ENCODE assay signal across 8 cellular contexts in genomic region chr3:97793415-97794019, GRCh38. TPM values are rescaled to one million over a fixed set of nuclear protein-coding genes. Genes with fewer than 3 reads are reported as not detected.
DNase-seq lines count a peak whose midpoint lies in the region; ATAC-seq and TF ChIP-seq lines count a peak whose summit lies in the region.

No MANE protein-coding gene starts in this region.

- CTCF ChIA-PET in PC-3 (lab: Charles Lee): no interaction called here

- in situ Hi-C loops in KBM-7 (cut with MboI; ENCODE audit: low pct_unique_long_range_greater_than_20kb, low sequenced_read_pairs): loop anchor here (10.0 kb wide), 1 partner anchor 231 kb away; no protein-coding TSS in a partner anchor

- H3K36me3 ChIP-seq in PC-3 (ENCODE audit: low read depth, low read length): 0 out of 2 replicates have a peak, but pooled peaks cover 2% of the 10 kb centered on the region
- H3K36me3 ChIP-seq in mesendoderm (ENCODE audit: control insufficient read depth, insufficient read depth, low read length): no peaks in the 10 kb centered on the region

- no peaks in the 10 kb centered on the region for H3K79me1 ChIP-seq in mesendoderm (ENCODE audit: low read length)

- no peaks in the 10 kb centered on the region for H3K4me1 ChIP-seq in PC-3 (ENCODE audit: insufficient read depth, low read length)
- H3K4me1 ChIP-seq in mesendoderm (ENCODE audit: control insufficient read depth, low read depth, low read length): no peaks in the 10 kb centered on the region

- no peak overlapping the region for H3K4me3 ChIP-seq in PC-3 (ENCODE audit: low read length)
- H3K4me3 ChIP-seq in mesendoderm (ENCODE audit: low read length): no peak overlapping the region

- H3F3A ChIP-seq in PC-3 (ENCODE audit: low read length, unreplicated experiment): no peaks in the 10 kb centered on the region

- H4K20me1 ChIP-seq in PC-3 (ENCODE audit: low read length): no peaks in the 10 kb centered on the region

- no peaks in the 10 kb centered on the region for H3K36me3 Mint-ChIP-seq in activated naive CD8-positive, alpha-beta T cell treated with anti-CD3 and anti-CD28 coated beads for 36 hours

- H3K79me2 ChIP-seq in PC-3 (ENCODE audit: low read length) (no peaks in the 10 kb centered on the region), mesendoderm (ENCODE audit: control insufficient read depth, insufficient read depth, low read length) (no peaks in the 10 kb centered on the region)

- H3K27ac ChIP-seq in PC-3 (ENCODE audit: low read length) (no peak overlapping the region), mesendoderm (ENCODE audit: low read depth, low read length) (no peak overlapping the region)

- H3K4me1 Mint-ChIP-seq in activated naive CD8-positive, alpha-beta T cell treated with anti-CD3 and anti-CD28 coated beads for 36 hours: no peaks in the 10 kb centered on the region

- H2BK5ac ChIP-seq in mesendoderm (ENCODE audit: low read length): no peak overlapping the region

- no peaks in the 10 kb centered on the region for H3K9me3 ChIP-seq in PC-3 (ENCODE audit: low read length)

- H3K4me2 ChIP-seq in PC-3 (ENCODE audit: low read length) (no peak overlapping the region), mesendoderm (ENCODE audit: low read length) (no peak overlapping the region)

- H2AK5ac ChIP-seq in mesendoderm (ENCODE audit: low read length): no peak overlapping the region

- H2BK15ac ChIP-seq in mesendoderm (replicated peaks; ENCODE audit: low read depth): no peak overlapping the region

- no TSS peak for BruUV-seq in PC-3 (replicated peaks; lab: Mats Ljungman, UMichigan)

- intact Hi-C loops in PC-3 (cut with micrococcal nuclease): loop anchor here (1.0 to 10.0 kb wide), 4 partner anchors 89 to 531 kb away; no protein-coding TSS in a partner anchor

- no peak overlapping the region for H2AFZ ChIP-seq in PC-3 (ENCODE audit: low read length)

- peak; percentile 60 for ATAC-seq in PC-3

- no peaks in the 10 kb centered on the region for H3K9me2 ChIP-seq in PC-3 (replicated peaks; ENCODE audit: low read length)

- H3K56ac ChIP-seq in mesendoderm (ENCODE audit: low read length): no peak overlapping the region

- H3K18ac ChIP-seq in mesendoderm (ENCODE audit: low read length): no peak overlapping the region

- peak; percentile 17 for DNase-seq in DMS79 (lab: John Stamatoyannopoulos, UW)
- DNase-seq in GM20000 (ENCODE audit: low spot score): peak; percentile 26
- DNase-seq in KBM-7: peak; percentile 79
- peak; percentile 71 for DNase-seq in PC-3
- peak; percentile 55 to 67 for DNase-seq in dermis microvascular lymphatic vessel endothelial cell (ENCODE audit: low read depth in 2 of 2)
- peak; percentile 56 for DNase-seq in mesendoderm
- DNase-seq in activated naive CD8-positive, alpha-beta T cell treated with anti-CD3 and anti-CD28 coated beads for 36 hours: no peak
- DNase-seq in stimulated activated CD4-positive, alpha-beta T cell treated with anti-CD3 and anti-CD28 coated beads, Interleukin-2, amount 100 ng/mL, for 24 hours: no peak

- TF ChIP-seq CTCF in GM20000 (IDR thresholded peaks at IDR 0.05; ENCODE audit: extremely low read depth, missing control alignments) (peak; percentile 34), PC-3 (conservative IDR thresholded peaks at IDR 0.05; ENCODE audit: low read depth, low read length) (peak; percentile 92)

- no peaks in the 10 kb centered on the region for H3K27me3 Mint-ChIP-seq in activated naive CD8-positive, alpha-beta T cell treated with anti-CD3 and anti-CD28 coated beads for 36 hours

- H4K8ac ChIP-seq in mesendoderm (ENCODE audit: low read depth, low read length): no peak overlapping the region

- no peak overlapping the region for H4K5ac ChIP-seq in mesendoderm (ENCODE audit: low read length)

- POLR2A ChIA-PET in PC-3 (lab: Charles Lee; ENCODE audit: unreplicated experiment): no interaction called here

- H3K27ac Mint-ChIP-seq in activated naive CD8-positive, alpha-beta T cell treated with anti-CD3 and anti-CD28 coated beads for 36 hours: no peak overlapping the region

- no peak overlapping the region for H3K9ac ChIP-seq in PC-3 (ENCODE audit: low read length)
- no peak overlapping the region for H3K9ac ChIP-seq in mesendoderm (ENCODE audit: low read length)

- no peak overlapping the region for H2BK120ac ChIP-seq in mesendoderm (ENCODE audit: low read depth, low read length)

- H3K4ac ChIP-seq in mesendoderm (ENCODE audit: low read depth, low read length): no peak overlapping the region

- H3K23ac ChIP-seq in mesendoderm (ENCODE audit: low read length): no peak overlapping the region

- H3K27me3 ChIP-seq in PC-3 (ENCODE audit: low read length): no peaks in the 10 kb centered on the region
- no peaks in the 10 kb centered on the region for H3K27me3 ChIP-seq in mesendoderm (ENCODE audit: insufficient read depth, low read length, poor library complexity)

- H3K4me3 Mint-ChIP-seq in activated naive CD8-positive, alpha-beta T cell treated with anti-CD3 and anti-CD28 coated beads for 36 hours: no peak overlapping the region

- H3K9me3 Mint-ChIP-seq in activated naive CD8-positive, alpha-beta T cell treated with anti-CD3 and anti-CD28 coated beads for 36 hours: no peaks in the 10 kb centered on the region

RNA-seq across cellular contexts. Expression of gene CRYBG3, which starts 28.3 kb away (rescaled TPM):
- total RNA-seq in PC-3 (2014; rRNA removed): 11.4 and 12.2 TPM in 2 replicates
- 15.4 and 17.3 TPM in 2 replicates for total RNA-seq in dermis microvascular lymphatic vessel endothelial cell
- polyA plus RNA-seq in mesendoderm (2013, experiment 1 of 2): 2.3 TPM
- polyA plus RNA-seq in mesendoderm (2013, experiment 2 of 2): 2.4 TPM
- 1 to 10 TPM; 2.2 to 2.5 TPM for total RNA-seq in activated naive CD8-positive, alpha-beta T cell treated with anti-CD3 and anti-CD28 coated beads for 36 hours

RNA-seq across cellular contexts. Expression of gene ARL6, which starts 29.0 kb away (rescaled TPM):
- total RNA-seq in PC-3 (2014; rRNA removed) (3.2 and 12.1 TPM in 2 replicates), dermis microvascular lymphatic vessel endothelial cell (3.8 and 4.5 TPM in 2 replicates)
- polyA plus RNA-seq in mesendoderm (2013, experiment 1 of 2): 4.6 TPM
- polyA plus RNA-seq in mesendoderm (2013, experiment 2 of 2): 4.7 TPM
- total RNA-seq in activated naive CD8-positive, alpha-beta T cell treated with anti-CD3 and anti-CD28 coated beads for 36 hours: 1 to 10 TPM; 6.9 to 7.0 TPM

Comparison
In these comparisons a context has a peak if more than half of its experiments do, and no peak if none do; other contexts are left out.
1. DNase-seq: peak in DMS79 (single experiment), GM20000 (single experiment), KBM-7 (single experiment), PC-3 (single experiment), dermis microvascular lymphatic vessel endothelial cell (2 of 2) and mesendoderm (single experiment); none in activated naive CD8-positive, alpha-beta T cell treated with anti-CD3 and anti-CD28 coated beads for 36 hours (single experiment) and stimulated activated CD4-positive, alpha-beta T cell treated with anti-CD3 and anti-CD28 coated beads, Interleukin-2, amount 100 ng/mL, for 24 hours (0 of 2).